In the genomic region with DNA sequence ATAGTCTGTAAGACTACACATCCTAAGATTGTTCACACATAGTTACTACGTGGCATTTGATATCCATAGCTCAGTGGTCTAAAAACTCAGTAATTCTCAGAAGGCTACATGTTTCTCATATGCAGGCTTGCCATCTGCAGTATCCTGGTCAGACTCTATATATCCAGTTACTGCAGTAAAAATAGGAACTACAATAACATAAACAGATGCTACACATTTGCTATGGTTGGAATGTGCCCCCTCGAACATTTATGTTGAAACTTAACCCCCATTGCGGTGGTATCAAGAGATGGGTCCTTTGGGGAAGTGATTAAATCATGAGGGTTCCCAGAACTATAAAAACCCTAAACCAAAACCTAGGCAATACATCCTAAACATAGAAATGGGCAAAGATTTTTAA, we compare ENCODE assay signal across 13 cellular contexts.
DNase-seq lines count a peak whose midpoint lies in the region; ATAC-seq and TF ChIP-seq lines count a peak whose summit lies in the region.
"Had no signal": no experiment of that assay in that cellular context is flagged by ENCODE, and none has a peak within 500 bp of the region (broad histone marks: within the 10 kb centered on the region; RNA-seq: fewer than 3 reads in every experiment).

No MANE protein-coding gene starts in this region.

- DNase-seq in astrocyte of the spinal cord (ENCODE audit: low read depth, low spot score) (peak; percentile 12), iris pigment epithelial cell (ENCODE audit: low read depth) (peak; percentile 25), skeletal muscle cell (ENCODE audit: low read depth) (peak; percentile 36), kidney tubule cell (ENCODE audit: low spot score) (no peak), H4 (ENCODE audit: low spot score) (no peak)
- DNase-seq: BE2C; CD4-positive, alpha-beta memory T cell; DMS79; HCEC 1CT; HFFc6 had no signal

- no peak overlapping the region for H3K4me3 ChIP-seq in astrocyte of the spinal cord (ENCODE audit: low read depth, low read length)
- no peak overlapping the region for H3K4me3 ChIP-seq in skeletal muscle cell (ENCODE audit: low read depth, low read length)
- H3K4me3 ChIP-seq: A549 had no signal

- no peak for TF ChIP-seq CTCF in astrocyte of the spinal cord (IDR thresholded peaks at IDR 0.05; ENCODE audit: low read depth, low read length)

- no peak for ATAC-seq in GM19035 (IDR thresholded peaks at IDR 0.05; ENCODE audit: unreplicated experiment)
- no peak for ATAC-seq in GM21619 (IDR thresholded peaks at IDR 0.05; ENCODE audit: unreplicated experiment)
- ATAC-seq: A549 had no signal

- in situ Hi-C loops in astrocyte of the spinal cord (cut with HindIII; ENCODE audit: low sequenced_read_pairs), result no loop called here

Comparison
In these comparisons a context has a peak if more than half of its experiments do, and no peak if none do; other contexts are left out.
1. DNase-seq: peak in astrocyte of the spinal cord (single experiment), iris pigment epithelial cell (single experiment) and skeletal muscle cell (single experiment); none in kidney tubule cell (single experiment) and H4 (single experiment).